Comparison of ENCODE assay signal across 8 cellular contexts in the genomic region with DNA sequence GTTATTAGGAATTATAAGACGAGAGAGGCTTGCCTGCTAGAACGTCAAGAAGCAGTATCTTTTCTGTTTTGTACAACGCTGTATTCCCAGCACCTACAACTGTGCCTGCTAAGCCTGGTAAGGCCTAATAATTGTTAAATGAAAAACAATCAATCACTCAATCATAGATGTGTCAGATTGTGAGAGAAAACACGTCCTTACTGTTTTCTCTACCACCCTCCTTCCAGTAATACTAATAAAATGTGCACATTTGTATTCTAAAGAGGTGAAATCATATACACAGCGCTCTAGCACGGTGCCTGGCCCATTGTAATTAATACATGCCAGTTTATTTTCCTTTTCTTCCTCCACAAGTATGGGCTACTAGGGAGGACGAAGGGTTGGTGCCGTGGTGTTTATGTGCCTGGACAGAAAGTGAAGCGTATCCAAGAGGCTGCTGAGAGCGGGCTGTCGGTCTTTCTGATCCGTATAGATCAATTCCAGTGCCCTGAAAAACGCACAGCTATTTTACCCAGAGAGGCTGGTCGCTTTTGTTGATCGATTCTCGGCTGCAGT.
DNase-seq lines count a peak whose midpoint lies in the region; ATAC-seq and TF ChIP-seq lines count a peak whose summit lies in the region.

No MANE protein-coding gene starts in this region.

- H3K36me3 Mint-ChIP-seq in nephron progenitor cell (ENCODE audit: low read depth): no peaks in the 10 kb centered on the region

- no peak for TF ChIP-seq CTCF in AG09309 (IDR thresholded peaks at IDR 0.05; ENCODE audit: control insufficient read depth, insufficient read depth, low read depth, low read length, missing control alignments)
- no peak for TF ChIP-seq CTCF in nephron progenitor cell (IDR thresholded peaks at IDR 0.05)

- peaks cover 12% of the 10 kb centered on the region for H3K4me1 Mint-ChIP-seq in nephron progenitor cell

- peaks cover 59% of the 10 kb centered on the region for H3K27me3 Mint-ChIP-seq in nephron progenitor cell (ENCODE audit: low read depth, poor library complexity)

- H3K4me3 Mint-ChIP-seq in nephron progenitor cell: peak overlapping the region; percentile 85

- peak overlapping the region; percentile 55 for H3K4me3 ChIP-seq in AG09309 (ENCODE audit: control insufficient read depth, low read depth, low read length)

- DNase-seq in AG09309 (ENCODE audit: low read depth) (no peak), nephron progenitor cell (no peak), DMS153 (lab: John Stamatoyannopoulos, UW) (no peak), COLO829 (ENCODE audit: low spot score) (no peak), ecto neural progenitor cell (ENCODE audit: low spot score) (no peak)
- DNase-seq in activated effector memory CD4-positive, alpha-beta T cell treated with anti-CD3 and anti-CD28 coated beads, Interleukin-2, amount 50 U/mL, for 16 hours: no peak

- ATAC-seq in HG03432 (IDR thresholded peaks at IDR 0.05; ENCODE audit: unreplicated experiment): peak; percentile 1

- peak overlapping the region; percentile 88 for H3K27ac ChIP-seq in cingulate gyrus (ENCODE audit: low read depth, low read length)

- no peak overlapping the region for H3K27ac Mint-ChIP-seq in nephron progenitor cell

- H3K9me3 Mint-ChIP-seq in nephron progenitor cell: no peaks in the 10 kb centered on the region
